In genomic region chr10:75403144-75404022, GRCh38 we compare ENCODE assay signal across 1 cellular context.
TF ChIP-seq lines count a peak whose summit lies in the region.

No MANE protein-coding gene starts in this region.

TF ChIP-seq in HepG2, 621 proteins besides CTCF, POLR2A, EP300 and RAD21 (continues in another document):
- TF ChIP-seq PHF8 (CRISPR knock-in tag; IDR thresholded peaks at IDR 0.05): peak; percentile 43
- TF ChIP-seq ZNF503 (CRISPR knock-in tag; IDR thresholded peaks at IDR 0.05): no peak
- TF ChIP-seq ZSCAN25 (CRISPR knock-in tag; IDR thresholded peaks at IDR 0.05): 0 out of 2 replicates have a peak, but pooled peaks have one; percentile 18
- 0 out of 2 replicates have a peak, but pooled peaks have one; percentile 38 for TF ChIP-seq PHF20 (CRISPR knock-in tag; IDR thresholded peaks at IDR 0.05)
- TF ChIP-seq POLR2G (IDR thresholded peaks at IDR 0.05; ENCODE audit: low read depth, low read length): peak; percentile 13
- peak; percentile 11; the same call in 1 of the 2 replicates for TF ChIP-seq ZBTB38 (CRISPR knock-in tag; IDR thresholded peaks at IDR 0.05)
- TF ChIP-seq ATF1 (CRISPR knock-in tag; IDR thresholded peaks at IDR 0.05): no peak
- TF ChIP-seq ZNF235 (CRISPR knock-in tag; IDR thresholded peaks at IDR 0.05; ENCODE audit: borderline replicate concordance): peak; percentile 81
- TF ChIP-seq ZNF296 (CRISPR knock-in tag; conservative IDR thresholded peaks at IDR 0.05): 0 out of 2 replicates have a peak, but pooled peaks have one; percentile 34
- TF ChIP-seq ZNF839 (CRISPR knock-in tag; IDR thresholded peaks at IDR 0.05; ENCODE audit: borderline replicate concordance): peak; percentile 53; the same call in 1 of the 2 replicates
- no peak for TF ChIP-seq ATF3 (CRISPR knock-in tag; IDR thresholded peaks at IDR 0.05)
- no peak for TF ChIP-seq MLLT10 (CRISPR knock-in tag; IDR thresholded peaks at IDR 0.05)
- no peak for TF ChIP-seq HNF1A (IDR thresholded peaks at IDR 0.05; ENCODE audit: low read depth)
- no peak for TF ChIP-seq HNF1A (CRISPR knock-in tag; IDR thresholded peaks at IDR 0.05; ENCODE audit: borderline replicate concordance)
- 0 out of 2 replicates have a peak, but pooled peaks have one; percentile 75 for TF ChIP-seq PAX8 (CRISPR knock-in tag; IDR thresholded peaks at IDR 0.05; ENCODE audit: borderline replicate concordance)
- no peak for TF ChIP-seq ZFP62 (CRISPR knock-in tag; IDR thresholded peaks at IDR 0.05)
- peak; percentile 82; the same call in 1 of the 2 replicates for TF ChIP-seq HES4 (CRISPR knock-in tag; IDR thresholded peaks at IDR 0.05; ENCODE audit: borderline replicate concordance)
- peak; percentile 10; the same call in 1 of the 2 replicates for TF ChIP-seq CREM (IDR thresholded peaks at IDR 0.05)
- no peak for TF ChIP-seq CREM (CRISPR knock-in tag; IDR thresholded peaks at IDR 0.05)
- no peak for TF ChIP-seq ZMYM2 (CRISPR knock-in tag; IDR thresholded peaks at IDR 0.05)
- no peak; the same call in 1 of the 2 replicates for TF ChIP-seq KMT2A (CRISPR knock-in tag; IDR thresholded peaks at IDR 0.05)
- TF ChIP-seq HDAC2 (CRISPR knock-in tag; IDR thresholded peaks at IDR 0.05): no peak
- peak; percentile 76 for TF ChIP-seq HNRNPK (IDR thresholded peaks at IDR 0.05; ENCODE audit: low read depth, low read length, poor library complexity, severe bottlenecking)
- no peak for TF ChIP-seq SP140L (CRISPR knock-in tag; IDR thresholded peaks at IDR 0.05; ENCODE audit: borderline replicate concordance)
- TF ChIP-seq TBX2 (CRISPR knock-in tag; IDR thresholded peaks at IDR 0.05; ENCODE audit: borderline replicate concordance): 0 out of 2 replicates have a peak, but pooled peaks have one; percentile 13
- 0 out of 2 replicates have a peak, but pooled peaks have one; percentile 9 for TF ChIP-seq MEF2D (CRISPR knock-in tag; IDR thresholded peaks at IDR 0.05)
- TF ChIP-seq ZBTB14 (CRISPR knock-in tag; IDR thresholded peaks at IDR 0.05): peak; percentile 16; the same call in 1 of the 2 replicates
- TF ChIP-seq ZNF496 (CRISPR knock-in tag; IDR thresholded peaks at IDR 0.05; ENCODE audit: insufficient replicate concordance): no peak
- peak; percentile 69; the same call in 1 of the 2 replicates for TF ChIP-seq ZNF709 (CRISPR knock-in tag; IDR thresholded peaks at IDR 0.05)
- 0 out of 2 replicates have a peak, but pooled peaks have one; percentile 6 for TF ChIP-seq ZNF704 (CRISPR knock-in tag; IDR thresholded peaks at IDR 0.05; ENCODE audit: borderline replicate concordance)
- TF ChIP-seq EEA1 (CRISPR knock-in tag; IDR thresholded peaks at IDR 0.05; ENCODE audit: borderline replicate concordance): no peak
- peak; percentile 48 for TF ChIP-seq ZNF781 (CRISPR knock-in tag; IDR thresholded peaks at IDR 0.05; ENCODE audit: borderline replicate concordance, not compliant biosample characterization)
- no peak for TF ChIP-seq ZBTB1 (CRISPR knock-in tag; IDR thresholded peaks at IDR 0.05; ENCODE audit: borderline replicate concordance)
- TF ChIP-seq ZNF557 (CRISPR knock-in tag; IDR thresholded peaks at IDR 0.05): no peak
- no peak for TF ChIP-seq NR2F2 (IDR thresholded peaks at IDR 0.05; ENCODE audit: borderline replicate concordance, low read depth)
- no peak for TF ChIP-seq KLF15 (CRISPR knock-in tag; IDR thresholded peaks at IDR 0.05; ENCODE audit: borderline replicate concordance)
- TF ChIP-seq ZNF776 (CRISPR knock-in tag; IDR thresholded peaks at IDR 0.05): 0 out of 2 replicates have a peak, but pooled peaks have one; percentile 22
- no peak for TF ChIP-seq PAXIP1 (CRISPR knock-in tag; conservative IDR thresholded peaks at IDR 0.05)
- TF ChIP-seq PRDM4 (CRISPR knock-in tag; IDR thresholded peaks at IDR 0.05; ENCODE audit: borderline replicate concordance): no peak
- 0 out of 2 replicates have a peak, but pooled peaks have one; percentile 42 for TF ChIP-seq ZNF530 (CRISPR knock-in tag; IDR thresholded peaks at IDR 0.05; ENCODE audit: low read depth)
- no peak for TF ChIP-seq EHMT2 (IDR thresholded peaks at IDR 0.05; ENCODE audit: borderline replicate concordance, low read depth, low read length)
- TF ChIP-seq CEBPB (IDR thresholded peaks at IDR 0.05; ENCODE audit: borderline replicate concordance, low read depth, low read length): no peak
- no peak for TF ChIP-seq NCOA1 (CRISPR knock-in tag; IDR thresholded peaks at IDR 0.05)
- TF ChIP-seq TCF7 (IDR thresholded peaks at IDR 0.05; ENCODE audit: low read depth): no peak
- TF ChIP-seq MXD1 (CRISPR knock-in tag; IDR thresholded peaks at IDR 0.05): 0 out of 2 replicates have a peak, but pooled peaks have one; percentile 23
- 0 out of 2 replicates have a peak, but pooled peaks have one; percentile 14 for TF ChIP-seq SNAPC5 (CRISPR knock-in tag; IDR thresholded peaks at IDR 0.05; ENCODE audit: borderline replicate concordance)
- TF ChIP-seq ZNF253 (CRISPR knock-in tag; IDR thresholded peaks at IDR 0.05; ENCODE audit: borderline replicate concordance): no peak
- TF ChIP-seq ZNF333 (CRISPR knock-in tag; IDR thresholded peaks at IDR 0.05; ENCODE audit: borderline replicate concordance): no peak
- TF ChIP-seq ZEB1 (IDR thresholded peaks at IDR 0.05; ENCODE audit: insufficient replicate concordance, low read depth): no peak
- TF ChIP-seq KDM5B (CRISPR knock-in tag; IDR thresholded peaks at IDR 0.05; ENCODE audit: borderline replicate concordance): peak; percentile 44; the same call in 1 of the 2 replicates
- 0 out of 2 replicates have a peak, but pooled peaks have one; percentile 24 for TF ChIP-seq ZNF160 (CRISPR knock-in tag; IDR thresholded peaks at IDR 0.05)
- TF ChIP-seq ARNT2 (CRISPR knock-in tag; IDR thresholded peaks at IDR 0.05; ENCODE audit: low read depth): no peak
- TF ChIP-seq ZNF737 (CRISPR knock-in tag; IDR thresholded peaks at IDR 0.05; ENCODE audit: borderline replicate concordance): 0 out of 2 replicates have a peak, but pooled peaks have one; percentile 56
- no peak for TF ChIP-seq MBNL3 (CRISPR knock-in tag; conservative IDR thresholded peaks at IDR 0.05)
- TF ChIP-seq RFXANK (CRISPR knock-in tag; IDR thresholded peaks at IDR 0.05): no peak
- TF ChIP-seq ZNF749 (CRISPR knock-in tag; IDR thresholded peaks at IDR 0.05; ENCODE audit: borderline replicate concordance): 0 out of 2 replicates have a peak, but pooled peaks have one; percentile 1
- TF ChIP-seq NFE2L2 (IDR thresholded peaks at IDR 0.05; ENCODE audit: low read length): no peak
